ENCODE assay signal across 1 cellular context in the genomic region with DNA sequence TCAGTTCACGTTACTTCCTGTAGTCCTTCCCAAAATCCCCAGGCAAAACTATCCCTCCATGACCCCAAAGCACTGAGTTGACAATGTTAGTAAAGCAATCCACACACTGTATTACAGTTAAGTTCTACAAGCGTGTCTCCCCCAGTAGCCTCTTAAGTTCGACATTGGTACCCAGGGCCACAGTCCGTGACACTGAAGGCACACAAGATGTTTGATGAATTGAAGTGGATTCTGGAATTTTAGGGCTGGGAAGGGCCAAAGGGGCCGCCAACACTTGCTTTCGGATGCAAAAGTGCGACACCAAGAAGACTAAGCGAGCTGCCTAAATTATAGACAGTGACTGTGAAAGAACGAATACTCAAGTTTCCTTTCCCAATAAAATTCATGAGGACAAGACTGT.
TF ChIP-seq lines count a peak whose summit lies in the region.

No MANE protein-coding gene starts in this region.

TF ChIP-seq in SK-N-SH treated with all-trans-retinoic acid at 6 μM for 48 hours, 23 proteins besides CTCF, POLR2A, EP300 and RAD21 (continued from another document):
- TF ChIP-seq, protein P1, sequence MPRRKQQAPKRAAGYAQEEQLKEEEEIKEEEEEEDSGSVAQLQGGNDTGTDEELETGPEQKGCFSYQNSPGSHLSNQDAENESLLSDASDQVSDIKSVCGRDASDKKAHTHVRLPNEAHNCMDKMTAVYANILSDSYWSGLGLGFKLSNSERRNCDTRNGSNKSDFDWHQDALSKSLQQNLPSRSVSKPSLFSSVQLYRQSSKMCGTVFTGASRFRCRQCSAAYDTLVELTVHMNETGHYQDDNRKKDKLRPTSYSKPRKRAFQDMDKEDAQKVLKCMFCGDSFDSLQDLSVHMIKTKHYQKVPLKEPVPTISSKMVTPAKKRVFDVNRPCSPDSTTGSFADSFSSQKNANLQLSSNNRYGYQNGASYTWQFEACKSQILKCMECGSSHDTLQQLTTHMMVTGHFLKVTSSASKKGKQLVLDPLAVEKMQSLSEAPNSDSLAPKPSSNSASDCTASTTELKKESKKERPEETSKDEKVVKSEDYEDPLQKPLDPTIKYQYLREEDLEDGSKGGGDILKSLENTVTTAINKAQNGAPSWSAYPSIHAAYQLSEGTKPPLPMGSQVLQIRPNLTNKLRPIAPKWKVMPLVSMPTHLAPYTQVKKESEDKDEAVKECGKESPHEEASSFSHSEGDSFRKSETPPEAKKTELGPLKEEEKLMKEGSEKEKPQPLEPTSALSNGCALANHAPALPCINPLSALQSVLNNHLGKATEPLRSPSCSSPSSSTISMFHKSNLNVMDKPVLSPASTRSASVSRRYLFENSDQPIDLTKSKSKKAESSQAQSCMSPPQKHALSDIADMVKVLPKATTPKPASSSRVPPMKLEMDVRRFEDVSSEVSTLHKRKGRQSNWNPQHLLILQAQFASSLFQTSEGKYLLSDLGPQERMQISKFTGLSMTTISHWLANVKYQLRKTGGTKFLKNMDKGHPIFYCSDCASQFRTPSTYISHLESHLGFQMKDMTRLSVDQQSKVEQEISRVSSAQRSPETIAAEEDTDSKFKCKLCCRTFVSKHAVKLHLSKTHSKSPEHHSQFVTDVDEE (CRISPR knock-in tag; IDR thresholded peaks at IDR 0.05), result no peak
- TF ChIP-seq OSR1 (CRISPR knock-in tag; IDR thresholded peaks at IDR 0.05) (no peak), ZNF70 (CRISPR knock-in tag; IDR thresholded peaks at IDR 0.05) (no peak), BACH2 (CRISPR knock-in tag; IDR thresholded peaks at IDR 0.05; ENCODE audit: borderline replicate concordance) (no peak), ZFP30 (CRISPR knock-in tag; IDR thresholded peaks at IDR 0.05) (no peak), ZNF565 (CRISPR knock-in tag; conservative IDR thresholded peaks at IDR 0.05; ENCODE audit: low read depth) (no peak), PPARA (CRISPR knock-in tag; IDR thresholded peaks at IDR 0.05; ENCODE audit: borderline replicate concordance) (no peak), ESRRG (CRISPR knock-in tag; IDR thresholded peaks at IDR 0.05) (no peak)
- TF ChIP-seq, protein P2, sequence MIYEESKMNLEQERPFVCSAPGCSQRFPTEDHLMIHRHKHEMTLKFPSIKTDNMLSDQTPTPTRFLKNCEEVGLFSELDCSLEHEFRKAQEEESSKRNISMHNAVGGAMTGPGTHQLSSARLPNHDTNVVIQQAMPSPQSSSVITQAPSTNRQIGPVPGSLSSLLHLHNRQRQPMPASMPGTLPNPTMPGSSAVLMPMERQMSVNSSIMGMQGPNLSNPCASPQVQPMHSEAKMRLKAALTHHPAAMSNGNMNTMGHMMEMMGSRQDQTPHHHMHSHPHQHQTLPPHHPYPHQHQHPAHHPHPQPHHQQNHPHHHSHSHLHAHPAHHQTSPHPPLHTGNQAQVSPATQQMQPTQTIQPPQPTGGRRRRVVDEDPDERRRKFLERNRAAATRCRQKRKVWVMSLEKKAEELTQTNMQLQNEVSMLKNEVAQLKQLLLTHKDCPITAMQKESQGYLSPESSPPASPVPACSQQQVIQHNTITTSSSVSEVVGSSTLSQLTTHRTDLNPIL (CRISPR knock-in tag; IDR thresholded peaks at IDR 0.05; ENCODE audit: low read depth), result no peak
- TF ChIP-seq, protein P3, sequence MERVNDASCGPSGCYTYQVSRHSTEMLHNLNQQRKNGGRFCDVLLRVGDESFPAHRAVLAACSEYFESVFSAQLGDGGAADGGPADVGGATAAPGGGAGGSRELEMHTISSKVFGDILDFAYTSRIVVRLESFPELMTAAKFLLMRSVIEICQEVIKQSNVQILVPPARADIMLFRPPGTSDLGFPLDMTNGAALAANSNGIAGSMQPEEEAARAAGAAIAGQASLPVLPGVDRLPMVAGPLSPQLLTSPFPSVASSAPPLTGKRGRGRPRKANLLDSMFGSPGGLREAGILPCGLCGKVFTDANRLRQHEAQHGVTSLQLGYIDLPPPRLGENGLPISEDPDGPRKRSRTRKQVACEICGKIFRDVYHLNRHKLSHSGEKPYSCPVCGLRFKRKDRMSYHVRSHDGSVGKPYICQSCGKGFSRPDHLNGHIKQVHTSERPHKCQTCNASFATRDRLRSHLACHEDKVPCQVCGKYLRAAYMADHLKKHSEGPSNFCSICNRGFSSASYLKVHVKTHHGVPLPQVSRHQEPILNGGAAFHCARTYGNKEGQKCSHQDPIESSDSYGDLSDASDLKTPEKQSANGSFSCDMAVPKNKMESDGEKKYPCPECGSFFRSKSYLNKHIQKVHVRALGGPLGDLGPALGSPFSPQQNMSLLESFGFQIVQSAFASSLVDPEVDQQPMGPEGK (CRISPR knock-in tag; IDR thresholded peaks at IDR 0.05; ENCODE audit: borderline replicate concordance), result no peak
